In the genomic region with DNA sequence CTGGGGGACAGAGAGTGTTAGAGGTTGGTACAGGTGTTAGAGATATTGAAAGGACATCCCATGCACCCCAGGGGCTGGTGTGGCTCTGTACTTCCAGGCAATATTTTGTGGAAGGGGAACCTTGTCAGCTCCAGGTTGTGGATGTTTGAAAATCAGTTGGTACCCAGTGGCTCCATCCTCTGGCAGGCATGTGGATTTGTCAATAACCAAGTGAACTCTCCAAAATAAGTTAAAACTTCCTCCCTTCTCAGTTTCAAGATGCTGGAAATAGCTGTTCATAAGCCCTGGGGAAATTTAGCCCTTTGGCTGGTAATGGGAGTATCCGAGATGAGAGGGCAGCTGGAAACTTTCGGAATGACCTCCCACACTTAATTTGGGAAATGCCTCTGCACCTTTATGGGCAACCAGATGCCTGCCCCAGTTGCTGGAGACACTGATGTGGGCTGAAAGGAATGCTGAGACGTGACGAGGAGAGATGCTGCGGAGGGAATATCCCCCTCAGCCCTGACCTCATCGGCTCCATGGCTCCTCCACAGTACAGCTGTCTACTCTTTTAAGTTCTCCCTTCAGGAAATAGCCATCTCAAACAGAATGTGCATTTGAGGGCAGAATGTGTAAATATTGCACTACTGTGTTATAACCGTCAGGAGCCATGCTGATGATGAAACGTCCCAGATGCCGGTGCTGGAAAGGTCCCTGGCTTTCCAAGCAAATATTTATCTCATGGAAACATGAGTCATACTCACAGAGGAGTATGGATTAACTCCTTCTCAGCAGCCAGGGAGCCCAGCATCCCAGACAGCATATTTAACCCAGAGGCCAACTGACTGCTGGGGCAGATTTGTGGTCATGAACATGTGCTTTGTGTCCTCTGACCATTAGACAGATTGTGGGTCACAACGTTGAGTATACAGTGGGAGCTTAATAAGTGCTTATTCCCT, we compare ENCODE assay signal across 1 cellular context.
TF ChIP-seq lines count a peak whose summit lies in the region.

No MANE protein-coding gene starts in this region.

TF ChIP-seq in HepG2, 621 proteins besides CTCF, POLR2A, EP300 and RAD21 (continued from another document and continues in another):
- TF ChIP-seq SP4 (CRISPR knock-in tag; IDR thresholded peaks at IDR 0.05) (peak; percentile 52; the same call in 1 of the 2 replicates), YY1 (IDR thresholded peaks at IDR 0.05; ENCODE audit: insufficient read depth, insufficient replicate concordance, low read depth, low read length) (peak; percentile 35), CENPX (CRISPR knock-in tag; IDR thresholded peaks at IDR 0.05) (no peak), ZFP82 (CRISPR knock-in tag; IDR thresholded peaks at IDR 0.05; ENCODE audit: borderline replicate concordance) (no peak), NR2F6 (IDR thresholded peaks at IDR 0.05) (peak; percentile 94), NR2F6 (CRISPR knock-in tag; IDR thresholded peaks at IDR 0.05) (peak; percentile 95), SAFB2 (CRISPR knock-in tag; IDR thresholded peaks at IDR 0.05; ENCODE audit: borderline replicate concordance, low read depth) (peak; percentile 84; the same call in 1 of the 2 replicates), TOE1 (CRISPR knock-in tag; IDR thresholded peaks at IDR 0.05) (no peak), TCF7 (IDR thresholded peaks at IDR 0.05; ENCODE audit: low read depth) (peak; percentile 95), SMAD3 (CRISPR knock-in tag; IDR thresholded peaks at IDR 0.05) (peak; percentile 94), MXI1 (IDR thresholded peaks at IDR 0.05; ENCODE audit: borderline replicate concordance, low read depth, low read length) (peak; percentile 67; the same call in 1 of the 3 replicates), SIX1 (CRISPR knock-in tag; IDR thresholded peaks at IDR 0.05; ENCODE audit: borderline replicate concordance) (peak; percentile 84), BCL6 (CRISPR knock-in tag; IDR thresholded peaks at IDR 0.05) (peak; percentile 99), ATF7 (IDR thresholded peaks at IDR 0.05) (peak; percentile 89), ATF7 (CRISPR knock-in tag; IDR thresholded peaks at IDR 0.05) (peak; percentile 98), SOX6 (IDR thresholded peaks at IDR 0.05) (no peak), SOX6 (CRISPR knock-in tag; IDR thresholded peaks at IDR 0.05) (peak; percentile 97), MIER3 (CRISPR knock-in tag; IDR thresholded peaks at IDR 0.05; ENCODE audit: borderline replicate concordance) (peak; percentile 93), ZNF773 (CRISPR knock-in tag; IDR thresholded peaks at IDR 0.05; ENCODE audit: borderline replicate concordance) (no peak), YEATS2 (CRISPR knock-in tag; IDR thresholded peaks at IDR 0.05; ENCODE audit: borderline replicate concordance) (peak; percentile 73; the same call in 1 of the 2 replicates), ZKSCAN5 (CRISPR knock-in tag; IDR thresholded peaks at IDR 0.05) (peak; percentile 89), FOXJ3 (CRISPR knock-in tag; IDR thresholded peaks at IDR 0.05; ENCODE audit: borderline replicate concordance) (peak; percentile 98), HDAC2 (CRISPR knock-in tag; IDR thresholded peaks at IDR 0.05) (peak; percentile 97), ZNF747 (CRISPR knock-in tag; IDR thresholded peaks at IDR 0.05; ENCODE audit: borderline replicate concordance) (no peak; the same call in 1 of the 2 replicates), ZNF230 (CRISPR knock-in tag; IDR thresholded peaks at IDR 0.05) (peak; percentile 87; the same call in 1 of the 2 replicates), PCBP2 (optimal IDR thresholded peaks at IDR 0.05; ENCODE audit: low read depth, low read length, poor library complexity, severe bottlenecking) (no peak), PITX1 (CRISPR knock-in tag; IDR thresholded peaks at IDR 0.05) (peak; percentile 93), ZNF615 (CRISPR knock-in tag; IDR thresholded peaks at IDR 0.05; ENCODE audit: borderline replicate concordance) (peak; percentile 95; the same call in 1 of the 2 replicates), POGZ (CRISPR knock-in tag; IDR thresholded peaks at IDR 0.05) (peak; percentile 92), ZNF143 (CRISPR knock-in tag; IDR thresholded peaks at IDR 0.05) (peak; percentile 60)
- TF ChIP-seq, protein P1, sequence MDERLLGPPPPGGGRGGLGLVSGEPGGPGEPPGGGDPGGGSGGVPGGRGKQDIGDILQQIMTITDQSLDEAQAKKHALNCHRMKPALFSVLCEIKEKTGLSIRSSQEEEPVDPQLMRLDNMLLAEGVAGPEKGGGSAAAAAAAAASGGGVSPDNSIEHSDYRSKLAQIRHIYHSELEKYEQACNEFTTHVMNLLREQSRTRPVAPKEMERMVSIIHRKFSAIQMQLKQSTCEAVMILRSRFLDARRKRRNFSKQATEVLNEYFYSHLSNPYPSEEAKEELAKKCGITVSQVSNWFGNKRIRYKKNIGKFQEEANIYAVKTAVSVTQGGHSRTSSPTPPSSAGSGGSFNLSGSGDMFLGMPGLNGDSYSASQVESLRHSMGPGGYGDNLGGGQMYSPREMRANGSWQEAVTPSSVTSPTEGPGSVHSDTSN (CRISPR knock-in tag; IDR thresholded peaks at IDR 0.05) = no peak
- TF ChIP-seq, protein P2, sequence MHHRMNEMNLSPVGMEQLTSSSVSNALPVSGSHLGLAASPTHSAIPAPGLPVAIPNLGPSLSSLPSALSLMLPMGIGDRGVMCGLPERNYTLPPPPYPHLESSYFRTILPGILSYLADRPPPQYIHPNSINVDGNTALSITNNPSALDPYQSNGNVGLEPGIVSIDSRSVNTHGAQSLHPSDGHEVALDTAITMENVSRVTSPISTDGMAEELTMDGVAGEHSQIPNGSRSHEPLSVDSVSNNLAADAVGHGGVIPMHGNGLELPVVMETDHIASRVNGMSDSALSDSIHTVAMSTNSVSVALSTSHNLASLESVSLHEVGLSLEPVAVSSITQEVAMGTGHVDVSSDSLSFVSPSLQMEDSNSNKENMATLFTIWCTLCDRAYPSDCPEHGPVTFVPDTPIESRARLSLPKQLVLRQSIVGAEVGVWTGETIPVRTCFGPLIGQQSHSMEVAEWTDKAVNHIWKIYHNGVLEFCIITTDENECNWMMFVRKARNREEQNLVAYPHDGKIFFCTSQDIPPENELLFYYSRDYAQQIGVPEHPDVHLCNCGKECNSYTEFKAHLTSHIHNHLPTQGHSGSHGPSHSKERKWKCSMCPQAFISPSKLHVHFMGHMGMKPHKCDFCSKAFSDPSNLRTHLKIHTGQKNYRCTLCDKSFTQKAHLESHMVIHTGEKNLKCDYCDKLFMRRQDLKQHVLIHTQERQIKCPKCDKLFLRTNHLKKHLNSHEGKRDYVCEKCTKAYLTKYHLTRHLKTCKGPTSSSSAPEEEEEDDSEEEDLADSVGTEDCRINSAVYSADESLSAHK (CRISPR knock-in tag; IDR thresholded peaks at IDR 0.05; ENCODE audit: borderline replicate concordance) = no peak
- TF ChIP-seq, protein P3, sequence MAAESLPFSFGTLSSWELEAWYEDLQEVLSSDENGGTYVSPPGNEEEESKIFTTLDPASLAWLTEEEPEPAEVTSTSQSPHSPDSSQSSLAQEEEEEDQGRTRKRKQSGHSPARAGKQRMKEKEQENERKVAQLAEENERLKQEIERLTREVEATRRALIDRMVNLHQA (CRISPR knock-in tag; IDR thresholded peaks at IDR 0.05) = peak; percentile 76; the same call in 1 of the 2 replicates
- TF ChIP-seq, protein P4, sequence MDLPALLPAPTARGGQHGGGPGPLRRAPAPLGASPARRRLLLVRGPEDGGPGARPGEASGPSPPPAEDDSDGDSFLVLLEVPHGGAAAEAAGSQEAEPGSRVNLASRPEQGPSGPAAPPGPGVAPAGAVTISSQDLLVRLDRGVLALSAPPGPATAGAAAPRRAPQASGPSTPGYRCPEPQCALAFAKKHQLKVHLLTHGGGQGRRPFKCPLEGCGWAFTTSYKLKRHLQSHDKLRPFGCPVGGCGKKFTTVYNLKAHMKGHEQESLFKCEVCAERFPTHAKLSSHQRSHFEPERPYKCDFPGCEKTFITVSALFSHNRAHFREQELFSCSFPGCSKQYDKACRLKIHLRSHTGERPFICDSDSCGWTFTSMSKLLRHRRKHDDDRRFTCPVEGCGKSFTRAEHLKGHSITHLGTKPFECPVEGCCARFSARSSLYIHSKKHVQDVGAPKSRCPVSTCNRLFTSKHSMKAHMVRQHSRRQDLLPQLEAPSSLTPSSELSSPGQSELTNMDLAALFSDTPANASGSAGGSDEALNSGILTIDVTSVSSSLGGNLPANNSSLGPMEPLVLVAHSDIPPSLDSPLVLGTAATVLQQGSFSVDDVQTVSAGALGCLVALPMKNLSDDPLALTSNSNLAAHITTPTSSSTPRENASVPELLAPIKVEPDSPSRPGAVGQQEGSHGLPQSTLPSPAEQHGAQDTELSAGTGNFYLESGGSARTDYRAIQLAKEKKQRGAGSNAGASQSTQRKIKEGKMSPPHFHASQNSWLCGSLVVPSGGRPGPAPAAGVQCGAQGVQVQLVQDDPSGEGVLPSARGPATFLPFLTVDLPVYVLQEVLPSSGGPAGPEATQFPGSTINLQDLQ (CRISPR knock-in tag; IDR thresholded peaks at IDR 0.05) = 0 out of 2 replicates have a peak, but pooled peaks have one; percentile 49
- TF ChIP-seq, protein P5, sequence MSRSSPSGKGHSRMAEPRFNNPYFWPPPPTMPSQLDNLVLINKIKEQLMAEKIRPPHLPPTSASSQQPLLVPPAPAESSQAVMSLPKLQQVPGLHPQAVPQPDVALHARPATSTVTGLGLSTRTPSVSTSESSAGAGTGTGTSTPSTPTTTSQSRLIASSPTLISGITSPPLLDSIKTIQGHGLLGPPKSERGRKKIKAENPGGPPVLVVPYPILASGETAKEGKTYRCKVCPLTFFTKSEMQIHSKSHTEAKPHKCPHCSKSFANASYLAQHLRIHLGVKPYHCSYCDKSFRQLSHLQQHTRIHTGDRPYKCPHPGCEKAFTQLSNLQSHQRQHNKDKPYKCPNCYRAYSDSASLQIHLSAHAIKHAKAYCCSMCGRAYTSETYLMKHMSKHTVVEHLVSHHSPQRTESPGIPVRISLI (CRISPR knock-in tag; IDR thresholded peaks at IDR 0.05; ENCODE audit: borderline replicate concordance) = no peak
- TF ChIP-seq, protein P6, sequence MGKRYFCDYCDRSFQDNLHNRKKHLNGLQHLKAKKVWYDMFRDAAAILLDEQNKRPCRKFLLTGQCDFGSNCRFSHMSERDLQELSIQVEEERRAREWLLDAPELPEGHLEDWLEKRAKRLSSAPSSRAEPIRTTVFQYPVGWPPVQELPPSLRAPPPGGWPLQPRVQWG (CRISPR knock-in tag; IDR thresholded peaks at IDR 0.05; ENCODE audit: borderline replicate concordance, low read depth) = no peak
- TF ChIP-seq, protein P7, sequence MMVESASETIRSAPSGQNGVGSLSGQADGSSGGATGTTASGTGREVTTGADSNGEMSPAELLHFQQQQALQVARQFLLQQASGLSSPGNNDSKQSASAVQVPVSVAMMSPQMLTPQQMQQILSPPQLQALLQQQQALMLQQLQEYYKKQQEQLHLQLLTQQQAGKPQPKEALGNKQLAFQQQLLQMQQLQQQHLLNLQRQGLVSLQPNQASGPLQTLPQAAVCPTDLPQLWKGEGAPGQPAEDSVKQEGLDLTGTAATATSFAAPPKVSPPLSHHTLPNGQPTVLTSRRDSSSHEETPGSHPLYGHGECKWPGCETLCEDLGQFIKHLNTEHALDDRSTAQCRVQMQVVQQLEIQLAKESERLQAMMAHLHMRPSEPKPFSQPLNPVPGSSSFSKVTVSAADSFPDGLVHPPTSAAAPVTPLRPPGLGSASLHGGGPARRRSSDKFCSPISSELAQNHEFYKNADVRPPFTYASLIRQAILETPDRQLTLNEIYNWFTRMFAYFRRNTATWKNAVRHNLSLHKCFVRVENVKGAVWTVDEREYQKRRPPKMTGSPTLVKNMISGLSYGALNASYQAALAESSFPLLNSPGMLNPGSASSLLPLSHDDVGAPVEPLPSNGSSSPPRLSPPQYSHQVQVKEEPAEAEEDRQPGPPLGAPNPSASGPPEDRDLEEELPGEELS (CRISPR knock-in tag; IDR thresholded peaks at IDR 0.05) = peak; percentile 98
- TF ChIP-seq, protein P8, sequence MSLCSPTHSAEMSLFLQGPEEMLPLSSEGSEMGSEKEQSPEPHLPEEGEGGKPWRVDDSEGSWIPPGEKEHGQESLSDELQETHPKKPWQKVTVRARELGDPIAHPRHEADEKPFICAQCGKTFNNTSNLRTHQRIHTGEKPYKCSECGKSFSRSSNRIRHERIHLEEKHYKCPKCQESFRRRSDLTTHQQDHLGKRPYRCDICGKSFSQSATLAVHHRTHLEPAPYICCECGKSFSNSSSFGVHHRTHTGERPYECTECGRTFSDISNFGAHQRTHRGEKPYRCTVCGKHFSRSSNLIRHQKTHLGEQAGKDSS (CRISPR knock-in tag; IDR thresholded peaks at IDR 0.05; ENCODE audit: borderline replicate concordance, low read depth) = peak; percentile 70; the same call in 1 of the 2 replicates
- TF ChIP-seq, protein P9, sequence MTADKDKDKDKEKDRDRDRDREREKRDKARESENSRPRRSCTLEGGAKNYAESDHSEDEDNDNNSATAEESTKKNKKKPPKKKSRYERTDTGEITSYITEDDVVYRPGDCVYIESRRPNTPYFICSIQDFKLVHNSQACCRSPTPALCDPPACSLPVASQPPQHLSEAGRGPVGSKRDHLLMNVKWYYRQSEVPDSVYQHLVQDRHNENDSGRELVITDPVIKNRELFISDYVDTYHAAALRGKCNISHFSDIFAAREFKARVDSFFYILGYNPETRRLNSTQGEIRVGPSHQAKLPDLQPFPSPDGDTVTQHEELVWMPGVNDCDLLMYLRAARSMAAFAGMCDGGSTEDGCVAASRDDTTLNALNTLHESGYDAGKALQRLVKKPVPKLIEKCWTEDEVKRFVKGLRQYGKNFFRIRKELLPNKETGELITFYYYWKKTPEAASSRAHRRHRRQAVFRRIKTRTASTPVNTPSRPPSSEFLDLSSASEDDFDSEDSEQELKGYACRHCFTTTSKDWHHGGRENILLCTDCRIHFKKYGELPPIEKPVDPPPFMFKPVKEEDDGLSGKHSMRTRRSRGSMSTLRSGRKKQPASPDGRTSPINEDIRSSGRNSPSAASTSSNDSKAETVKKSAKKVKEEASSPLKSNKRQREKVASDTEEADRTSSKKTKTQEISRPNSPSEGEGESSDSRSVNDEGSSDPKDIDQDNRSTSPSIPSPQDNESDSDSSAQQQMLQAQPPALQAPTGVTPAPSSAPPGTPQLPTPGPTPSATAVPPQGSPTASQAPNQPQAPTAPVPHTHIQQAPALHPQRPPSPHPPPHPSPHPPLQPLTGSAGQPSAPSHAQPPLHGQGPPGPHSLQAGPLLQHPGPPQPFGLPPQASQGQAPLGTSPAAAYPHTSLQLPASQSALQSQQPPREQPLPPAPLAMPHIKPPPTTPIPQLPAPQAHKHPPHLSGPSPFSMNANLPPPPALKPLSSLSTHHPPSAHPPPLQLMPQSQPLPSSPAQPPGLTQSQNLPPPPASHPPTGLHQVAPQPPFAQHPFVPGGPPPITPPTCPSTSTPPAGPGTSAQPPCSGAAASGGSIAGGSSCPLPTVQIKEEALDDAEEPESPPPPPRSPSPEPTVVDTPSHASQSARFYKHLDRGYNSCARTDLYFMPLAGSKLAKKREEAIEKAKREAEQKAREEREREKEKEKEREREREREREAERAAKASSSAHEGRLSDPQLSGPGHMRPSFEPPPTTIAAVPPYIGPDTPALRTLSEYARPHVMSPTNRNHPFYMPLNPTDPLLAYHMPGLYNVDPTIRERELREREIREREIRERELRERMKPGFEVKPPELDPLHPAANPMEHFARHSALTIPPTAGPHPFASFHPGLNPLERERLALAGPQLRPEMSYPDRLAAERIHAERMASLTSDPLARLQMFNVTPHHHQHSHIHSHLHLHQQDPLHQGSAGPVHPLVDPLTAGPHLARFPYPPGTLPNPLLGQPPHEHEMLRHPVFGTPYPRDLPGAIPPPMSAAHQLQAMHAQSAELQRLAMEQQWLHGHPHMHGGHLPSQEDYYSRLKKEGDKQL (CRISPR knock-in tag; IDR thresholded peaks at IDR 0.05; ENCODE audit: low read depth) = peak; percentile 92
- TF ChIP-seq, protein P10, sequence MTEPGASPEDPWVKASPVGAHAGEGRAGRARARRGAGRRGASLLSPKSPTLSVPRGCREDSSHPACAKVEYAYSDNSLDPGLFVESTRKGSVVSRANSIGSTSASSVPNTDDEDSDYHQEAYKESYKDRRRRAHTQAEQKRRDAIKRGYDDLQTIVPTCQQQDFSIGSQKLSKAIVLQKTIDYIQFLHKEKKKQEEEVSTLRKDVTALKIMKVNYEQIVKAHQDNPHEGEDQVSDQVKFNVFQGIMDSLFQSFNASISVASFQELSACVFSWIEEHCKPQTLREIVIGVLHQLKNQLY (CRISPR knock-in tag; IDR thresholded peaks at IDR 0.05) = peak; percentile 90
